ENCODE assay signal across 1 cellular context in genomic region chr22:50256258-50256862, GRCh38.
TF ChIP-seq lines count a peak whose summit lies in the region.

No MANE protein-coding gene starts in this region.

TF ChIP-seq in IMR-90, 13 proteins besides CTCF, POLR2A, EP300 and RAD21:
- TF ChIP-seq SMC3 (IDR thresholded peaks at IDR 0.05; ENCODE audit: low read depth, low read length) (no peak), MAFK (IDR thresholded peaks at IDR 0.05; ENCODE audit: low read depth, low read length) (no peak), MXI1 (IDR thresholded peaks at IDR 0.05; ENCODE audit: borderline replicate concordance, low read depth, low read length) (no peak), ELK1 (IDR thresholded peaks at IDR 0.05; ENCODE audit: borderline replicate concordance, low read depth, low read length) (no peak), CHD1 (IDR thresholded peaks at IDR 0.05; ENCODE audit: low read depth, low read length) (no peak), RCOR1 (IDR thresholded peaks at IDR 0.05; ENCODE audit: insufficient replicate concordance, low read length) (no peak), BHLHE40 (IDR thresholded peaks at IDR 0.05; ENCODE audit: low read depth, low read length) (no peak), RFX5 (IDR thresholded peaks at IDR 0.05; ENCODE audit: low read depth, low read length) (no peak), NFE2L2 (IDR thresholded peaks at IDR 0.05; ENCODE audit: low read depth, low read length) (no peak), USF2 (IDR thresholded peaks at IDR 0.05; ENCODE audit: low read depth, low read length) (no peak), CEBPB (IDR thresholded peaks at IDR 0.05; ENCODE audit: low read depth, low read length) (no peak), MAZ (IDR thresholded peaks at IDR 0.05; ENCODE audit: borderline replicate concordance, low read depth, low read length) (no peak), FOS (IDR thresholded peaks at IDR 0.05; ENCODE audit: low read depth, low read length) (no peak)
